8 cellular contexts compared by ENCODE assay signal in genomic region chr7:106284516-106285050, GRCh38. TPM values are rescaled to one million over a fixed set of nuclear protein-coding genes. Genes with fewer than 3 reads are reported as not detected.
DNase-seq lines count a peak whose midpoint lies in the region; ATAC-seq and TF ChIP-seq lines count a peak whose summit lies in the region.

Gene NAMPT, minus strand, starts transcription at chr7:106284983. Its CDS starts 99 bp downstream, at chr7:106284884.

- H3K4me3 Mint-ChIP-seq in activated T-cell treated with anti-CD3 and anti-CD28 coated beads, Interleukin-2, amount 50 U/mL, for 72 hours, result peak within 1 kb of the TSS; percentile 96 to 98

- no peaks in the 10 kb centered on the region for H3K27me3 Mint-ChIP-seq in activated T-cell treated with anti-CD3 and anti-CD28 coated beads, Interleukin-2, amount 50 U/mL, for 72 hours (ENCODE audit: low read depth)

- no peaks in the 10 kb centered on the region for H3K9me3 Mint-ChIP-seq in activated T-cell treated with anti-CD3 and anti-CD28 coated beads, Interleukin-2, amount 50 U/mL, for 72 hours

- TF ChIP-seq CTCF in fibroblast of villous mesenchyme (IDR thresholded peaks at IDR 0.05; ENCODE audit: insufficient read depth, low read depth, low read length), result no peak

- peak within 1 kb of the TSS; percentile 86 for H3K4me3 ChIP-seq in fibroblast of villous mesenchyme (ENCODE audit: low read depth, low read length)

- TF ChIP-seq POLR2A in GM10847 (IDR thresholded peaks at IDR 0.05; ENCODE audit: extremely low read depth, insufficient read length), result peak; percentile 93

- H3K36me3 Mint-ChIP-seq in activated T-cell treated with anti-CD3 and anti-CD28 coated beads, Interleukin-2, amount 50 U/mL, for 72 hours (ENCODE audit: insufficient read depth in 2 of 2), result peaks cover 16 to 36% of the 10 kb centered on the region in 2 donors

- peak; percentile 12 for DNase-seq in H4 (ENCODE audit: low spot score)
- DNase-seq in NCI-H146 treated with DMSO at 0.1 percent for 48 hours (lab: John Stamatoyannopoulos, UW; ENCODE audit: unreplicated experiment), result peak; percentile 28
- peak; percentile 67 to 71 for DNase-seq in activated T-cell treated with anti-CD3 and anti-CD28 coated beads, Interleukin-2, amount 50 U/mL, for 72 hours
- peak; percentile 27 for DNase-seq in fibroblast of villous mesenchyme (ENCODE audit: low read depth)
- DNase-seq in occipital lobe (lab: John Stamatoyannopoulos, UW), result peak; percentile 48

- ATAC-seq in activated T-cell treated with anti-CD3 and anti-CD28 coated beads, Interleukin-2, amount 50 U/mL, for 72 hours (replicated peaks in 1 of 2), result peak; percentile 30 to 31
- no peak for ATAC-seq in HG03469 (IDR thresholded peaks at IDR 0.05; ENCODE audit: unreplicated experiment)
- no peak for ATAC-seq in GM18519 (IDR thresholded peaks at IDR 0.05; ENCODE audit: low FRiP score, unreplicated experiment)

- H3K4me1 Mint-ChIP-seq in activated T-cell treated with anti-CD3 and anti-CD28 coated beads, Interleukin-2, amount 50 U/mL, for 72 hours (ENCODE audit: low read depth), result peaks cover 61% of the 10 kb centered on the region

- peak within 1 kb of the TSS; percentile 99 for H3K27ac Mint-ChIP-seq in activated T-cell treated with anti-CD3 and anti-CD28 coated beads, Interleukin-2, amount 50 U/mL, for 72 hours

RNA-seq across cellular contexts. Expression of gene NAMPT, which starts in this region (rescaled TPM):
- total RNA-seq in H4 (2014; rRNA removed; shearing (Covaris generic)), result 153 and 193 TPM in 2 replicates
- total RNA-seq in activated T-cell treated with anti-CD3 and anti-CD28 coated beads, Interleukin-2, amount 50 U/mL, for 72 hours, result 1,000 to 10,000 TPM in 1 of 2 donors, 100 to 1,000 TPM in 1; 819 to 1,006 TPM
- total RNA-seq in fibroblast of villous mesenchyme, result 160 and 180 TPM in 2 replicates
- 83.3 TPM for total RNA-seq in occipital lobe

Comparison
In these comparisons a context has a peak if more than half of its experiments do, and no peak if none do; other contexts are left out.
1. DNase-seq: peak in every context shown above with its lines; median percentile 69 in activated T-cell treated with anti-CD3 and anti-CD28 coated beads, Interleukin-2, amount 50 U/mL, for 72 hours; 48 in occipital lobe; 28 in NCI-H146 treated with DMSO at 0.1 percent for 48 hours; 27 in fibroblast of villous mesenchyme; 12 in H4.
2. ATAC-seq: peak in activated T-cell treated with anti-CD3 and anti-CD28 coated beads, Interleukin-2, amount 50 U/mL, for 72 hours (2 of 2); none in HG03469 (single experiment) and GM18519 (single experiment).